13 cellular contexts compared by ENCODE assay signal in the genomic region with DNA sequence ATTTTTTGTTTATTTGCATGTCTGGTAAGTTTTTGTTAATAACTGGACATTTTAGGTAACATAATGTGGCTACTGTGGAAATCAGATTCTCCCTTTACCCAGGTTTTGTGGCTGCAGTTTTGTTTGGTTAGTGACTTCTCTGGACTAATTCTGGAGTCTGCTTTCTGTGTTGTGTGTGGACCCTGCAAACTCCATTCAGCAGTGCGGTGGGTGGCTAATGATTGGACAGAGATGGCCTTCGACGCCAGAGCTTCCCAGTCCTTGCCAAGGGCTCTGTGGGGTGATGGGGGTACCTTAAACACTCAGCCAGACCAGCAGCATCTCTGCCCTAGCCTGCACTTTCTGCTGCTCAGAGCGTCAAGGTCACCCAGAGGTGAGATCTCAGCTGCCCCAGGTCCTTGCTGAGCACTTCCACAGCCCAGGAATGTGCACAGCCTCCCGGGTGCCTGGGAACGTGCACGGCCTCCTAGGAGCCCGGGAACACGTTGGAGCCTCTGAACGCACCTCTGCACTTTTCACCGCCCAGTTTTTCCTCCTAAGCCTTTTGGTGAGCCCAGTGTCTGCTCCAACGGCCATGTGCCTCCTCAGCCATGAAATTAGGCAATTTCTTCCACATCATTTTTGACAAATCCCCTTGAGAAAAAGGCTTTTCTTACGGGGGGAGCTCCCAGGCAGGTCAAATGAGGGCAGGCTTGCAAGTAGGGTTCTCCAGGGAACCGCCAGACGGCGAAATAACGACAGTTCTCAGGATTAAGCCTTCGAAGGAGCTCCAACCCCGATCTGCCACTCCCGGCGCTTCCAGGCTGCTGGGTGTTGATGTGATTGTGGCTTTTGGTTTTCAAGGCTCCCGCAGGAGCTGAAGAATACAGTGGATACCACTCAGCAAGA. TPM values are rescaled to one million over a fixed set of nuclear protein-coding genes. Genes with fewer than 3 reads are reported as not detected.
DNase-seq lines count a peak whose midpoint lies in the region; TF ChIP-seq lines count a peak whose summit lies in the region.
"Had no signal": no experiment of that assay in that cellular context is flagged by ENCODE, and none has a peak within 500 bp of the region (broad histone marks: within the 10 kb centered on the region; RNA-seq: fewer than 3 reads in every experiment).

No MANE protein-coding gene starts in this region.

- DNase-seq in NCI-H524 treated with DMSO at 0.1 percent for 48 hours (lab: John Stamatoyannopoulos, UW) (peak; percentile 66), fibroblast of mammary gland (ENCODE audit: low read depth) (peak; percentile 23), neuronal stem cell (ENCODE audit: low spot score) (no peak), transverse colon (no peak), cerebellar cortex (ENCODE audit: low spot score) (no peak), NCI-H1436 (lab: John Stamatoyannopoulos, UW) (no peak), NCI-H2107 treated with DMSO at 0.1 percent for 48 hours (lab: John Stamatoyannopoulos, UW; ENCODE audit: unreplicated experiment) (no peak)
- DNase-seq: activated CD4-positive, alpha-beta T cell treated with anti-CD3 and anti-CD28 coated beads for 4 hours; activated T-cell treated with anti-CD3 and anti-CD28 coated beads, Interleukin-2, amount 50 U/mL, for 24 hours; amniotic stem cell; NCI-H345 had no signal

- H3K9me3 ChIP-seq in neuronal stem cell (replicated peaks in 1 of 2; ENCODE audit: control insufficient read depth in 2 of 2, insufficient read depth in 1 of 2, low read depth in 1 of 2, low read length in 2 of 2) = peaks cover 1 to 2% of the 10 kb centered on the region in 2 donors
- no peaks in the 10 kb centered on the region for H3K9me3 ChIP-seq in transverse colon

- H3K36me3 ChIP-seq in neuronal stem cell (replicated peaks in 1 of 2; ENCODE audit: control insufficient read depth in 2 of 2, insufficient read depth in 2 of 2, low read length in 2 of 2) (no peaks in the 10 kb centered on the region), transverse colon (no peaks in the 10 kb centered on the region)

- intact Hi-C loops in transverse colon (cut with DNase I; ENCODE audit: low total_unique reads) = no loop called here

- in situ Hi-C loops in transverse colon (cut with MboI; ENCODE audit: low pct_ligation_motif_present in 1 of 4, low pct_unique_long_range_greater_than_20kb in 1 of 4, low sequenced_read_pairs in 3 of 4) = no loop called here

- H2AK5ac ChIP-seq in neuronal stem cell (ENCODE audit: low read depth, low read length) = no peak overlapping the region

- H3K4me2 ChIP-seq in neuronal stem cell (ENCODE audit: insufficient read depth, low read length, poor library complexity, severe bottlenecking) = no peak overlapping the region

- H2BK12ac ChIP-seq in neuronal stem cell (ENCODE audit: low read length) = no peak overlapping the region

- H4K91ac ChIP-seq in neuronal stem cell (ENCODE audit: low read depth, low read length, poor library complexity) = no peak overlapping the region

- no CpG with 5 or more reads among the region's 22 CpGs for WGBS in neuronal stem cell (ENCODE audit: extremely low coverage in 2 of 2, insufficient read length in 2 of 2, insufficient replicate concordance in 1 of 2), 2 donors
- 77 to 84% methylated on average over 7 to 22 of the region's 22 CpGs for WGBS in transverse colon (ENCODE audit: low coverage in 1 of 2), 2 donors

- no peak overlapping the region for H3K14ac ChIP-seq in neuronal stem cell (ENCODE audit: low read length)

- H3K27ac ChIP-seq in neuronal stem cell (replicated peaks; ENCODE audit: low read length) (no peak overlapping the region), transverse colon (peak overlapping the region; percentile 22 to 74 (median 46))

- H2AFZ ChIP-seq in neuronal stem cell (ENCODE audit: low read length) = no peak overlapping the region

- no peak overlapping the region for H3K9ac ChIP-seq in neuronal stem cell (ENCODE audit: low read depth, low read length, poor library complexity)

- no peak overlapping the region for H2BK5ac ChIP-seq in neuronal stem cell (ENCODE audit: low read length)

- H3K4me1 ChIP-seq in neuronal stem cell (ENCODE audit: control insufficient read depth in 2 of 2, insufficient read depth in 1 of 2, low read depth in 1 of 2, low read length in 2 of 2) (peaks cover 5 to 13% of the 10 kb centered on the region in 2 donors), transverse colon (peaks cover 22 to 27% (median 24%) of the 10 kb centered on the region in 4 donors)

- H3K79me1 ChIP-seq in neuronal stem cell (ENCODE audit: low read depth, low read length) = peaks cover 5% of the 10 kb centered on the region

- H3K4ac ChIP-seq in neuronal stem cell (ENCODE audit: low read length) = no peak overlapping the region

- no peak for TF ChIP-seq EP300 in transverse colon (IDR thresholded peaks at IDR 0.05; ENCODE audit: low read depth)

- H2BK15ac ChIP-seq in neuronal stem cell (ENCODE audit: low read length) = no peak overlapping the region

- TF ChIP-seq CTCF in fibroblast of mammary gland (conservative IDR thresholded peaks at IDR 0.05; ENCODE audit: control insufficient read depth, insufficient read depth, low read depth, low read length) = no peak
- TF ChIP-seq CTCF in transverse colon (IDR thresholded peaks at IDR 0.05) = no peak

- H3K23ac ChIP-seq in neuronal stem cell (ENCODE audit: low read depth, low read length, poor library complexity) = no peak overlapping the region

- H3K4me3 ChIP-seq in fibroblast of mammary gland (ENCODE audit: control insufficient read depth, low read depth, low read length) = no peak overlapping the region
- no peak overlapping the region for H3K4me3 ChIP-seq in neuronal stem cell (ENCODE audit: low read length in 2 of 2)
- no peak overlapping the region for H3K4me3 ChIP-seq in transverse colon
- H3K4me3 ChIP-seq: GM12878, lung had no signal

- H3K27me3 ChIP-seq in neuronal stem cell (ENCODE audit: control insufficient read depth in 3 of 3, insufficient read depth in 3 of 3, low read depth in 1 of 3, low read length in 3 of 3) = peaks cover 0 to 1% (median 0%) of the 10 kb centered on the region in 3 experiments
- H3K27me3 ChIP-seq in transverse colon = no peaks in the 10 kb centered on the region

- peak overlapping the region; percentile 23 for H3K18ac ChIP-seq in neuronal stem cell (ENCODE audit: low read length)

- no peak for TF ChIP-seq POLR2A in transverse colon (IDR thresholded peaks at IDR 0.05)

- no peak overlapping the region for H4K8ac ChIP-seq in neuronal stem cell (ENCODE audit: low read depth, low read length)

- H2BK120ac ChIP-seq in neuronal stem cell (ENCODE audit: low read depth, low read length) = no peak overlapping the region

RNA-seq across cellular contexts. Expression of a gene that starts 35.2 kb away (rescaled TPM):
- polyA plus RNA-seq in neuronal stem cell (2013, experiment 1 of 2) = 3.0 TPM
- polyA plus RNA-seq in neuronal stem cell (2013, experiment 2 of 2) = 2.9 TPM
- total RNA-seq in transverse colon = 10 to 100 TPM in 2 of 4 donors, 1 to 10 TPM in 2; 6.6 to 17.0 (median 10.5) TPM

RNA-seq across cellular contexts. Expression of a gene that starts 56.7 kb away (rescaled TPM):
- polyA plus RNA-seq in neuronal stem cell (2013, experiment 1 of 2) = 1.8 TPM
- polyA plus RNA-seq in neuronal stem cell (2013, experiment 2 of 2) = 1.9 TPM
- 10 to 100 TPM in 1 of 4 donors, 1 to 10 TPM in 1, under 1 TPM in 1, not detected in 1; 0.55 to 24.7 (median 1.3) TPM for total RNA-seq in transverse colon

Comparison
In these comparisons a context has a peak if more than half of its experiments do, and no peak if none do; other contexts are left out.
1. DNase-seq: peak in NCI-H524 treated with DMSO at 0.1 percent for 48 hours (single experiment) and fibroblast of mammary gland (single experiment); none in neuronal stem cell (single experiment), transverse colon (single experiment), cerebellar cortex (single experiment), NCI-H1436 (single experiment) and NCI-H2107 treated with DMSO at 0.1 percent for 48 hours (single experiment).